In the genomic region with DNA sequence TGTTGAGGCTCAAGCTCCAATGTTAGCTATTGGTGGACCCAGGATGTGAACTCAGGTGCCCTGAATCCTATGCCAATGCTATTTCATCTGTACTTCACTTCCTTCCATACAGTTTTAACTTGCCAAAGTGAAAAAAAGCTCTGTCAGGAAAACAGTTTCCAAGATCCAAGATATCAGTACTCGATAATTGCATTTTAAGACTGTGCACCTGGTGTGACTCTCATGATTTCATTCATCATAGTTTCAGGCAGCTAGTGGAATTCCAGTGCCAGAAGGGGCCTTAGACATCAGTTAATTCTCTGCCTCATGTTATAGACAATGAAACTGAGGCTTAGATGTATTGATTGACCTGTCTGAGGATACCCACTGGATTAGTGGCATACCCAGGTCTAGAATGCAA, we compare ENCODE assay signal across 24 cellular contexts. TPM values are rescaled to one million over a fixed set of nuclear protein-coding genes. Genes with fewer than 3 reads are reported as not detected.
DNase-seq lines count a peak whose midpoint lies in the region; ATAC-seq lines count a peak whose summit lies in the region.
"Had no signal": no experiment of that assay in that cellular context is flagged by ENCODE, and none has a peak within 500 bp of the region (broad histone marks: within the 10 kb centered on the region; RNA-seq: fewer than 3 reads in every experiment).

No MANE protein-coding gene starts in this region.

- peaks cover 20% of the 10 kb centered on the region for H3K36me3 Mint-ChIP-seq in activated CD4-positive, alpha-beta T cell treated with anti-CD3 and anti-CD28 coated beads, Interleukin-2, amount 10 ng/mL, durations not matched to agents 24 days and 14 days (ENCODE audit: low read depth)
- H3K36me3 Mint-ChIP-seq in activated naive CD8-positive, alpha-beta T cell treated with anti-CD3 and anti-CD28 coated beads, Interleukin-2, amount 10 ng/mL, durations not matched to agents 7 days and 5 days = peaks cover 5% of the 10 kb centered on the region
- H3K36me3 Mint-ChIP-seq: CD14-positive monocyte had no signal

- H3K9me3 Mint-ChIP-seq in activated CD4-positive, alpha-beta T cell treated with anti-CD3 and anti-CD28 coated beads, Interleukin-2, amount 10 ng/mL, durations not matched to agents 24 days and 14 days = peaks cover 4% of the 10 kb centered on the region
- no peaks in the 10 kb centered on the region for H3K9me3 Mint-ChIP-seq in activated naive CD8-positive, alpha-beta T cell treated with anti-CD3 and anti-CD28 coated beads, Interleukin-2, amount 10 ng/mL, durations not matched to agents 7 days and 5 days
- H3K9me3 Mint-ChIP-seq: CD14-positive monocyte, T-cell had no signal

- POLR2A ChIA-PET in activated naive CD8-positive, alpha-beta T cell treated with anti-CD3 and anti-CD28 coated beads, Interleukin-2, amount 10 ng/mL, durations not matched to agents 7 days and 5 days (lab: Charles Lee) = interaction anchor here (1.8 kb wide), 1 partner anchor 26 kb away, joined by 8 read pairs; the partner anchor contains the start of genes LEPR and LEPROT

- peak overlapping the region; percentile 54 for H3K27ac Mint-ChIP-seq in activated CD4-positive, alpha-beta T cell treated with anti-CD3 and anti-CD28 coated beads, Interleukin-2, amount 10 ng/mL, durations not matched to agents 24 days and 14 days
- peak overlapping the region; percentile 68 for H3K27ac Mint-ChIP-seq in activated naive CD8-positive, alpha-beta T cell treated with anti-CD3 and anti-CD28 coated beads, Interleukin-2, amount 10 ng/mL, durations not matched to agents 7 days and 5 days
- H3K27ac Mint-ChIP-seq: CD14-positive monocyte, progenitor cell of endocrine pancreas had no signal

- no peaks in the 10 kb centered on the region for H3K27me3 Mint-ChIP-seq in activated CD4-positive, alpha-beta T cell treated with anti-CD3 and anti-CD28 coated beads, Interleukin-2, amount 10 ng/mL, durations not matched to agents 24 days and 14 days
- H3K27me3 Mint-ChIP-seq in activated naive CD8-positive, alpha-beta T cell treated with anti-CD3 and anti-CD28 coated beads, Interleukin-2, amount 10 ng/mL, durations not matched to agents 7 days and 5 days = no peaks in the 10 kb centered on the region
- H3K27me3 Mint-ChIP-seq: progenitor cell of endocrine pancreas, T-cell had no signal

- peak; percentile 9 for ATAC-seq in GM19455 (IDR thresholded peaks at IDR 0.05; ENCODE audit: unreplicated experiment)
- peak; percentile 8 for ATAC-seq in activated naive CD8-positive, alpha-beta T cell treated with anti-CD3 and anti-CD28 coated beads, Interleukin-2, amount 10 ng/mL, durations not matched to agents 7 days and 5 days (ENCODE audit: low read depth)
- ATAC-seq in HG03280 (IDR thresholded peaks at IDR 0.05; ENCODE audit: unreplicated experiment) = no peak
- ATAC-seq: left ventricle myocardium superior, right lobe of liver had no signal

- H3K4me3 Mint-ChIP-seq in activated CD4-positive, alpha-beta T cell treated with anti-CD3 and anti-CD28 coated beads, Interleukin-2, amount 10 ng/mL, durations not matched to agents 24 days and 14 days = peak overlapping the region; percentile 38
- H3K4me3 Mint-ChIP-seq in activated naive CD8-positive, alpha-beta T cell treated with anti-CD3 and anti-CD28 coated beads, Interleukin-2, amount 10 ng/mL, durations not matched to agents 7 days and 5 days = no peak overlapping the region
- H3K4me3 Mint-ChIP-seq: CD14-positive monocyte, T-cell had no signal

- no peak for DNase-seq in activated CD4-positive, alpha-beta T cell treated with anti-CD3 and anti-CD28 coated beads, Interleukin-2, amount 10 ng/mL, durations not matched to agents 24 days and 14 days
- no peak for DNase-seq in activated CD4-positive, alpha-beta T cell treated with anti-CD3 and anti-CD28 coated beads for 4 hours
- peak; percentile 6 for DNase-seq in SK-N-DZ (ENCODE audit: low spot score)
- no peak for DNase-seq in activated naive CD8-positive, alpha-beta T cell treated with anti-CD3 and anti-CD28 coated beads, Interleukin-2, amount 10 ng/mL, durations not matched to agents 7 days and 5 days
- no peak for DNase-seq in posterior vena cava (ENCODE audit: low spot score)
- DNase-seq in iPS-NIHi11 (ENCODE audit: low spot score) = no peak
- DNase-seq: activated CD4-positive, CD25-positive, alpha-beta regulatory T cell treated with anti-CD3 and anti-CD28 coated beads, Interleukin-2, amount 50 U/mL, for 72 hours; Caco-2; cerebellar nuclear complex; dorsolateral prefrontal cortex; heart left ventricle; left ventricle myocardium superior; NCI-H1436 treated with DMSO at 0.1 percent for 48 hours; NCI-H69; right lobe of liver; spleen; stimulated activated CD8-positive, alpha-beta memory T cell treated with anti-CD3 and anti-CD28 coated beads, Interleukin-4, amount 100 ng/mL, for 48 hours; T-cell; thyroid gland; uterus had no signal

- peaks cover 71% of the 10 kb centered on the region for H3K4me1 Mint-ChIP-seq in activated CD4-positive, alpha-beta T cell treated with anti-CD3 and anti-CD28 coated beads, Interleukin-2, amount 10 ng/mL, durations not matched to agents 24 days and 14 days
- H3K4me1 Mint-ChIP-seq in activated naive CD8-positive, alpha-beta T cell treated with anti-CD3 and anti-CD28 coated beads, Interleukin-2, amount 10 ng/mL, durations not matched to agents 7 days and 5 days = peaks cover 47% of the 10 kb centered on the region

- intact Hi-C loops in activated CD4-positive, alpha-beta T cell treated with anti-CD3 and anti-CD28 coated beads, Interleukin-2, amount 10 ng/mL, durations not matched to agents 24 days and 14 days (cut with micrococcal nuclease) = loop anchor here (1.0 to 10.0 kb wide), 10 partner anchors 26 to 978 kb away; partner anchors contain the start of genes AK4, LEPR and LEPROT
- intact Hi-C loops in posterior vena cava (cut with DNase I) = no loop called here

RNA-seq across cellular contexts. Expression of gene LEPR, which starts 26.5 kb away (rescaled TPM):
- total RNA-seq in activated CD4-positive, alpha-beta T cell treated with anti-CD3 and anti-CD28 coated beads, Interleukin-2, amount 10 ng/mL, durations not matched to agents 24 days and 14 days = 1.1 and 1.2 TPM in 2 replicates
- polyA plus RNA-seq in SK-N-DZ (2014; cell fraction: cytosol; rRNA removed) = 0.96 and 1.8 TPM in 2 replicates
- polyA plus RNA-seq in SK-N-DZ (2014; cell fraction: nucleus; rRNA removed) = 0.95 and 1.6 TPM in 2 replicates
- 1 to 10 TPM; 1.9 to 2.8 TPM for total RNA-seq in activated naive CD8-positive, alpha-beta T cell treated with anti-CD3 and anti-CD28 coated beads, Interleukin-2, amount 10 ng/mL, durations not matched to agents 7 days and 5 days
- 10 to 100 TPM; 27.1 to 27.7 TPM for total RNA-seq in posterior vena cava

RNA-seq across cellular contexts. Expression of gene LEPROT, which starts 26.5 kb away (rescaled TPM):
- total RNA-seq in activated CD4-positive, alpha-beta T cell treated with anti-CD3 and anti-CD28 coated beads, Interleukin-2, amount 10 ng/mL, durations not matched to agents 24 days and 14 days = 17.9 and 20.2 TPM in 2 replicates
- 19.8 and 25.6 TPM in 2 replicates for polyA plus RNA-seq in SK-N-DZ (2014; cell fraction: cytosol; rRNA removed)
- 20.2 and 30.9 TPM in 2 replicates for polyA plus RNA-seq in SK-N-DZ (2014; cell fraction: nucleus; rRNA removed)
- 10 to 100 TPM; 25.9 to 27.5 TPM for total RNA-seq in activated naive CD8-positive, alpha-beta T cell treated with anti-CD3 and anti-CD28 coated beads, Interleukin-2, amount 10 ng/mL, durations not matched to agents 7 days and 5 days
- 100 to 1,000 TPM in 1 of 2 donors, 10 to 100 TPM in 1; 81.3 to 105 TPM for total RNA-seq in posterior vena cava

Comparison
In these comparisons a context has a peak if more than half of its experiments do, and no peak if none do; other contexts are left out.
1. RNA of gene LEPR, which starts 26.5 kb away (total RNA-seq): 27.1 to 27.7 TPM in posterior vena cava; 1.9 to 2.8 TPM in activated naive CD8-positive, alpha-beta T cell treated with anti-CD3 and anti-CD28 coated beads, Interleukin-2, amount 10 ng/mL, durations not matched to agents 7 days and 5 days and 1.1 to 1.2 TPM in activated CD4-positive, alpha-beta T cell treated with anti-CD3 and anti-CD28 coated beads, Interleukin-2, amount 10 ng/mL, durations not matched to agents 24 days and 14 days; every median in the first group is over 4 times any median in the second.